Comparison of ENCODE assay signal across 13 cellular contexts in the genomic region with DNA sequence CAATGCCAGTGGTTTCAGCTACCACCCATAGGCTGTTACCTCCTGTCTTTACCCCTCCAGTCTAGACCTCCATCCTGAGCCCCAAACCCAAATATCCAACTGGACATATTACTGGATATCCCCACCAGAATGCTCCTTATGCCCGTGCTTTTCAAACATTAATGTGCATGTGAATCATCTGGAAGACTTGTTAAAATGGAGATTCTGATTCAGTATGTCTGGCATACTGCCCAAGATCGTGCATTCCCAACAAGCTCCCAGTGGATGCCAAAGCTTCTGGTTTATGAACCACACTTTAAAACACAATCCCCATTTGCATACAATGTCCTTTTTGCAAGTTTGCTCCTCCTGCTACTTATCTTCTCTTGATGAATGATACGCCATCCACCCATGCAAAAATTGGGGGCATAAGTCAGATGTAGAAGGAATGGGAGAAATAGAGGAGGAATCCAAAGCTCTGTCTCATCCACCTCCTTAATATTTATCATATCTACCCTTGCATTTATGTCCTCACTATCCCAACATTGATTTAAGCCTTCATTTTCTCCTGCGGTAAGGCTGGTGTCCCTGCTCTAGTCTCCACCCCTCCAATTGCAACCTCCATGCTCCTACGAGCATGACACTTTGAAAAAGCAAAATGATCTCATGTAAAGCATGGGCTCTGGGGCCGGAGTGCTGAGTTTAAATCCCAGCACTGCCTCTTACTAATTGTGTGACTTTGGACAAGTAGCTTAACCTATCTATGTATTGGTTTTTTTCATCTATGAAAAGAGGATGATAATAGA. TPM values are rescaled to one million over a fixed set of nuclear protein-coding genes. Genes with fewer than 3 reads are reported as not detected.
DNase-seq lines count a peak whose midpoint lies in the region; ATAC-seq and TF ChIP-seq lines count a peak whose summit lies in the region.
"Had no signal": no experiment of that assay in that cellular context is flagged by ENCODE, and none has a peak within 500 bp of the region (broad histone marks: within the 10 kb centered on the region; RNA-seq: fewer than 3 reads in every experiment).

No MANE protein-coding gene starts in this region.

- no peaks in the 10 kb centered on the region for H3K9me3 ChIP-seq in adrenal gland (replicated peaks in 1 of 3)
- H3K9me3 ChIP-seq: right atrium auricular region had no signal

- TF ChIP-seq CTCF in adrenal gland (IDR thresholded peaks at IDR 0.05): no peak
- no peak for TF ChIP-seq CTCF in foreskin fibroblast (IDR thresholded peaks at IDR 0.05; ENCODE audit: low read depth, low read length)

- H3K4me1 ChIP-seq in adrenal gland (replicated peaks in 1 of 2): no peaks in the 10 kb centered on the region
- H3K4me1 ChIP-seq: right atrium auricular region had no signal

- DNase-seq in NCI-H446 (lab: John Stamatoyannopoulos, UW) (peak; percentile 0 to 52), NCI-H446 treated with DMSO at 0.1 percent for 48 hours (lab: John Stamatoyannopoulos, UW) (no peak), adrenal gland (peak; percentile 44 to 62 (median 58)), foreskin fibroblast (peak; percentile 85 to 92), left cardiac atrium (no peak), cerebellar cortex (ENCODE audit: low spot score) (no peak), NCI-H2171 treated with DMSO at 0.1 percent for 48 hours (lab: John Stamatoyannopoulos, UW) (no peak)
- DNase-seq in activated CD4-positive, alpha-beta T cell treated with anti-CD3 and anti-CD28 coated beads, Interleukin-2, amount 50 U/mL, for 48 hours: no peak
- DNase-seq: 8988T; activated CD8-positive, alpha-beta T cell treated with anti-CD3 and anti-CD28 coated beads for 36 hours; NCI-H2029 treated with DMSO at 0.1 percent for 48 hours; T-helper 17 cell had no signal

- TF ChIP-seq POLR2A in adrenal gland (IDR thresholded peaks at IDR 0.05): no peak

- no peak for ATAC-seq in left cardiac atrium
- ATAC-seq: activated CD8-positive, alpha-beta T cell treated with anti-CD3 and anti-CD28 coated beads for 36 hours; T-helper 17 cell had no signal

- WGBS in adrenal gland, 4 donors: 47 to 62% (median 50%) methylated on average over 6 of the region's 6 CpGs

- intact Hi-C loops in adrenal gland (cut with DNase I) (no loop called here), left cardiac atrium (cut with DNase I) (no loop called here)

- no peaks in the 10 kb centered on the region for H3K27me3 ChIP-seq in adrenal gland
- H3K27me3 ChIP-seq: right atrium auricular region had no signal

- peak overlapping the region in 2 of 5 donors; percentile 64 to 65 for H3K27ac ChIP-seq in adrenal gland
- H3K27ac ChIP-seq: right atrium auricular region had no signal

- H3K36me3 ChIP-seq in adrenal gland (replicated peaks in 1 of 2): no peaks in the 10 kb centered on the region
- H3K36me3 ChIP-seq: right atrium auricular region had no signal

- H3K4me3 ChIP-seq in adrenal gland (no peak overlapping the region), foreskin fibroblast (ENCODE audit: low read depth in 1 of 2, low read length in 2 of 2) (no peak overlapping the region)
- H3K4me3 ChIP-seq: right atrium auricular region had no signal

RNA-seq across cellular contexts. Expression of a gene that starts 7.4 kb away (rescaled TPM):
- total RNA-seq in adrenal gland: 100 to 1,000 TPM; 165 to 434 (median 249) TPM
- 100 to 1,000 TPM in 2 of 3 donors, 10 to 100 TPM in 1; 82.8 to 637 (median 141) TPM for polyA plus RNA-seq in adrenal gland
- 10 to 100 TPM; 39.7 to 50.2 TPM for total RNA-seq in left cardiac atrium

Comparison
In these comparisons a context has a peak if more than half of its experiments do, and no peak if none do; other contexts are left out.
1. DNase-seq: peak in NCI-H446 (2 of 2), adrenal gland (7 of 7) and foreskin fibroblast (2 of 2); none in NCI-H446 treated with DMSO at 0.1 percent for 48 hours (single experiment), left cardiac atrium (single experiment), activated CD4-positive, alpha-beta T cell treated with anti-CD3 and anti-CD28 coated beads, Interleukin-2, amount 50 U/mL, for 48 hours (0 of 2), cerebellar cortex (single experiment) and NCI-H2171 treated with DMSO at 0.1 percent for 48 hours (single experiment).